ENCODE assay signal across 29 cellular contexts in the genomic region with DNA sequence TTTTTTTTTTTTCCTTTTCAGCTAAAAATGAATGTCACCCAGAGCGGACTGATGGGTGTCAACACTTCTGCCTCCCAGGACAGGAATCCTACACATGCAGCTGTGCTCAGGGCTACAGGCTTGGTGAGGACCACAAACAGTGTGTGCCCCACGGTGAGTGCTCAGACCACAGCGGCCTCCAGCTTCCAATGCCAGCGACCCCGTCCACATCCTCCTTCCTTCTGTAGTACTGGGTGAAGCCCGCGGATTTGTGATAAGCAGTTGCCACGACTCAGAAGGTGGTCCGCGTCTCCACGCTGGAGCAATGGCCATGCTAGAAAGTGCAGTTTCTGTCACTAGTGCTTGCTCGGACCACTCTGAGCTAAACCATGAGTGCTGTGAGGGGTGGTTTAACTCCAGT. TPM values are rescaled to one million over a fixed set of nuclear protein-coding genes. Genes with fewer than 3 reads are reported as not detected.
A peak's percentile ranks its signal among the peaks of the same experiment; 100 is the strongest.
DNase-seq lines count a peak whose midpoint lies in the region; ATAC-seq and TF ChIP-seq lines count a peak whose summit lies in the region.
"Had no signal": no experiment of that assay in that cellular context is flagged by ENCODE, and none has a peak within 500 bp of the region (broad histone marks: within the 10 kb centered on the region; RNA-seq: fewer than 3 reads in every experiment).

No MANE protein-coding gene starts in this region.

- peaks cover 0 to 1% (median 0%) of the 10 kb centered on the region in 3 experiments for H3K36me3 ChIP-seq in naive thymus-derived CD4-positive, alpha-beta T cell (ENCODE audit: control insufficient read depth in 2 of 3, insufficient read depth in 3 of 3, low read length in 3 of 3)
- H3K36me3 ChIP-seq in uterus = no peaks in the 10 kb centered on the region

- no peak for DNase-seq in activated CD4-positive, alpha-beta T cell treated with anti-CD3 and anti-CD28 coated beads, Interleukin-2, amount 10 ng/mL, durations not matched to agents 7 days and 5 days
- DNase-seq in activated CD4-positive, alpha-beta T cell treated with anti-CD3 and anti-CD28 coated beads for 48 hours = no peak
- DNase-seq in MV-4-11 (lab: John Stamatoyannopoulos, UW) (peak; percentile 8), uterus (no peak), anterior cingulate cortex (lab: John Stamatoyannopoulos, UW) (no peak)
- DNase-seq in naive thymus-derived CD4-positive, alpha-beta T cell = no peak
- DNase-seq: activated naive CD4-positive, alpha-beta T cell treated with anti-CD3 and anti-CD28 coated beads, Interleukin-2, amount 50 U/mL, for 16 hours; aorta; central memory CD4-positive, alpha-beta T cell; left ventricle myocardium superior; NCI-H1417; NCI-H2081 treated with DMSO at 0.1 percent for 48 hours; NCI-H774; right cardiac atrium; stimulated activated CD4-positive, alpha-beta T cell treated with anti-CD3 and anti-CD28 coated beads, Interleukin-4, amount 100 ng/mL, for 1 hour; stimulated activated naive B cell treated with anti-CD40 and anti-IgM and Interleukin-4, amounts not matched to agents 10 μg/mL and 1 μg/mL and 100 μg/mL, for 72 hours had no signal

- no peaks in the 10 kb centered on the region for H3K9me3 Mint-ChIP-seq in activated CD4-positive, alpha-beta T cell treated with anti-CD3 and anti-CD28 coated beads, Interleukin-2, amount 10 ng/mL, durations not matched to agents 7 days and 5 days
- peaks cover 0 to 21% (median 6%) of the 10 kb centered on the region in 11 donors for H3K9me3 Mint-ChIP-seq in naive thymus-derived CD4-positive, alpha-beta T cell

- H3K4me1 ChIP-seq in naive thymus-derived CD4-positive, alpha-beta T cell (ENCODE audit: control insufficient read depth in 2 of 2, insufficient read depth in 2 of 2, low read length in 2 of 2) = peaks cover 8% of the 10 kb centered on the region in 2 donors
- H3K4me1 ChIP-seq in uterus = no peaks in the 10 kb centered on the region
- H3K4me1 ChIP-seq: parathyroid adenoma, suprapubic skin had no signal

- no peaks in the 10 kb centered on the region for H3K27me3 ChIP-seq in naive thymus-derived CD4-positive, alpha-beta T cell (ENCODE audit: control insufficient read depth in 2 of 2, insufficient read depth in 2 of 2, low read length in 2 of 2)
- no peaks in the 10 kb centered on the region for H3K27me3 ChIP-seq in uterus

- POLR2A ChIA-PET in activated CD4-positive, alpha-beta T cell treated with anti-CD3 and anti-CD28 coated beads, Interleukin-2, amount 10 ng/mL, durations not matched to agents 7 days and 5 days (lab: Charles Lee) = no interaction called here
- POLR2A ChIA-PET in naive thymus-derived CD4-positive, alpha-beta T cell (lab: Charles Lee) = interaction anchor here (0.6 to 0.7 kb wide), 2 partner anchors 194 to 329 kb away, joined by 3 read pairs; no protein-coding TSS in a partner anchor

- no peak overlapping the region for H3K4me3 Mint-ChIP-seq in activated CD4-positive, alpha-beta T cell treated with anti-CD3 and anti-CD28 coated beads, Interleukin-2, amount 10 ng/mL, durations not matched to agents 7 days and 5 days
- peak overlapping the region in 1 of 10 donors; percentile 36 for H3K4me3 Mint-ChIP-seq in naive thymus-derived CD4-positive, alpha-beta T cell
- H3K4me3 Mint-ChIP-seq: nephron; stimulated activated naive B cell treated with anti-CD40 and anti-IgM and Interleukin-4, amounts not matched to agents 10 μg/mL and 1 μg/mL and 100 μg/mL, for 72 hours had no signal

- TF ChIP-seq POLR2A in uterus (IDR thresholded peaks at IDR 0.05) = no peak

- CTCF ChIA-PET in activated CD4-positive, alpha-beta T cell treated with anti-CD3 and anti-CD28 coated beads, Interleukin-2, amount 10 ng/mL, durations not matched to agents 7 days and 5 days (lab: Charles Lee) = interaction anchor here (1.0 kb wide), 1 partner anchor 16 kb away, joined by 3 read pairs; no protein-coding TSS in a partner anchor
- CTCF ChIA-PET in naive thymus-derived CD4-positive, alpha-beta T cell (lab: Charles Lee) = no interaction called here

- intact Hi-C loops in naive thymus-derived CD4-positive, alpha-beta T cell (cut with micrococcal nuclease) = no loop called here
- intact Hi-C loops in uterus (cut with DNase I; ENCODE audit: low total_unique reads) = no loop called here

- peaks cover 17% of the 10 kb centered on the region for H3K36me3 Mint-ChIP-seq in activated CD4-positive, alpha-beta T cell treated with anti-CD3 and anti-CD28 coated beads, Interleukin-2, amount 10 ng/mL, durations not matched to agents 7 days and 5 days (ENCODE audit: low read depth)
- peaks cover 4 to 24% (median 20%) of the 10 kb centered on the region in 5 donors for H3K36me3 Mint-ChIP-seq in naive thymus-derived CD4-positive, alpha-beta T cell

- no peak overlapping the region for H3K4me3 ChIP-seq in naive thymus-derived CD4-positive, alpha-beta T cell (ENCODE audit: low read length)
- H3K4me3 ChIP-seq in uterus = no peak overlapping the region
- H3K4me3 ChIP-seq: GM12878, suprapubic skin had no signal

- TF ChIP-seq CTCF in uterus (IDR thresholded peaks at IDR 0.05) = no peak

- peaks cover 50% of the 10 kb centered on the region for H3K4me1 Mint-ChIP-seq in activated CD4-positive, alpha-beta T cell treated with anti-CD3 and anti-CD28 coated beads, Interleukin-2, amount 10 ng/mL, durations not matched to agents 7 days and 5 days
- peaks cover 0 to 43% (median 34%) of the 10 kb centered on the region in 7 donors for H3K4me1 Mint-ChIP-seq in naive thymus-derived CD4-positive, alpha-beta T cell

- H3K9me3 ChIP-seq in naive thymus-derived CD4-positive, alpha-beta T cell (ENCODE audit: control insufficient read depth in 2 of 3, low read length in 3 of 3) = no peaks in the 10 kb centered on the region
- no peaks in the 10 kb centered on the region for H3K9me3 ChIP-seq in uterus
- H3K9me3 ChIP-seq: suprapubic skin had no signal

- H3K27ac Mint-ChIP-seq in activated CD4-positive, alpha-beta T cell treated with anti-CD3 and anti-CD28 coated beads, Interleukin-2, amount 10 ng/mL, durations not matched to agents 7 days and 5 days = peak overlapping the region; percentile 61
- H3K27ac Mint-ChIP-seq in naive thymus-derived CD4-positive, alpha-beta T cell = peak overlapping the region in 6 of 9 donors; percentile 30 to 76 (median 38)
- H3K27ac Mint-ChIP-seq: stimulated activated naive B cell treated with anti-CD40 and anti-IgM and Interleukin-4, amounts not matched to agents 10 μg/mL and 1 μg/mL and 100 μg/mL, for 72 hours had no signal

- H3K27ac ChIP-seq in naive thymus-derived CD4-positive, alpha-beta T cell (ENCODE audit: low read depth, low read length) = no peak overlapping the region
- H3K27ac ChIP-seq in uterus = no peak overlapping the region
- H3K27ac ChIP-seq: parathyroid adenoma, suprapubic skin had no signal

- no peaks in the 10 kb centered on the region for H3K27me3 Mint-ChIP-seq in activated CD4-positive, alpha-beta T cell treated with anti-CD3 and anti-CD28 coated beads, Interleukin-2, amount 10 ng/mL, durations not matched to agents 7 days and 5 days
- peaks cover 0 to 4% (median 0%) of the 10 kb centered on the region in 5 donors for H3K27me3 Mint-ChIP-seq in naive thymus-derived CD4-positive, alpha-beta T cell

- no peak for ATAC-seq in naive thymus-derived CD4-positive, alpha-beta T cell
- ATAC-seq: activated CD4-positive, CD25-positive, alpha-beta regulatory T cell treated with anti-CD3 and anti-CD28 coated beads, Interleukin-2, amount 50 U/mL, for 24 hours; GM12878; left ventricle myocardium superior; right cardiac atrium; stimulated activated naive B cell treated with anti-CD40 and anti-IgM and Interleukin-4, amounts not matched to agents 10 μg/mL and 1 μg/mL and 100 μg/mL, for 72 hours had no signal

RNA-seq across cellular contexts. Expression of gene PROZ, which starts 6.0 kb away (rescaled TPM):
- total RNA-seq in activated CD4-positive, alpha-beta T cell treated with anti-CD3 and anti-CD28 coated beads, Interleukin-2, amount 10 ng/mL, durations not matched to agents 7 days and 5 days = under 1 TPM in 1 of 2 experiments, not detected in 1; 0.19 TPM
- under 1 TPM in 1 of 5 experiments, not detected in 4; 0.24 TPM for total RNA-seq in naive thymus-derived CD4-positive, alpha-beta T cell
- not detected for polyA plus RNA-seq in naive thymus-derived CD4-positive, alpha-beta T cell
- total RNA-seq in uterus = not detected
- total RNA-seq: A172, aorta, Daoy, dermis microvascular lymphatic vessel endothelial cell, endothelial cell of umbilical vein, GM12878, H4, left ventricle myocardium superior, MCF 10A, OCI-LY7, suprapubic skin, urinary bladder had no signal
- polyA plus RNA-seq: aorta, endothelial cell of umbilical vein, urinary bladder had no signal

RNA-seq across cellular contexts. Expression of gene F10, which starts 41.9 kb away (rescaled TPM):
- not detected for total RNA-seq in activated CD4-positive, alpha-beta T cell treated with anti-CD3 and anti-CD28 coated beads, Interleukin-2, amount 10 ng/mL, durations not matched to agents 7 days and 5 days
- total RNA-seq in naive thymus-derived CD4-positive, alpha-beta T cell = not detected
- polyA plus RNA-seq in naive thymus-derived CD4-positive, alpha-beta T cell = not detected
- 10 to 100 TPM in 2 of 4 donors, 1 to 10 TPM in 2; 6.8 to 56.8 (median 12.1) TPM for total RNA-seq in uterus
- total RNA-seq: Daoy, dermis microvascular lymphatic vessel endothelial cell, endothelial cell of umbilical vein, GM12878, H4, MCF 10A, OCI-LY7 had no signal
- polyA plus RNA-seq: GM12878 had no signal

RNA-seq across cellular contexts. Expression of gene PCID2, which starts 44.0 kb away (rescaled TPM):
- 10 to 100 TPM; 65.5 to 69.8 TPM for total RNA-seq in activated CD4-positive, alpha-beta T cell treated with anti-CD3 and anti-CD28 coated beads, Interleukin-2, amount 10 ng/mL, durations not matched to agents 7 days and 5 days
- 10 to 100 TPM; 44.2 to 83.7 (median 77.1) TPM for total RNA-seq in naive thymus-derived CD4-positive, alpha-beta T cell
- 10 to 100 TPM; 62.9 to 84.4 TPM for polyA plus RNA-seq in naive thymus-derived CD4-positive, alpha-beta T cell
- 10 to 100 TPM; 35.9 to 75.6 (median 70.7) TPM for total RNA-seq in uterus

RNA-seq across cellular contexts. Expression of gene CUL4A, which starts 44.9 kb away (rescaled TPM):
- total RNA-seq in activated CD4-positive, alpha-beta T cell treated with anti-CD3 and anti-CD28 coated beads, Interleukin-2, amount 10 ng/mL, durations not matched to agents 7 days and 5 days = 10 to 100 TPM; 81.2 to 84.6 TPM
- 10 to 100 TPM; 69.2 to 94.7 (median 82.3) TPM for total RNA-seq in naive thymus-derived CD4-positive, alpha-beta T cell
- polyA plus RNA-seq in naive thymus-derived CD4-positive, alpha-beta T cell = 10 to 100 TPM; 35.0 to 61.2 TPM
- total RNA-seq in uterus = 100 to 1,000 TPM in 1 of 4 donors, 10 to 100 TPM in 3; 34.3 to 110 (median 66.1) TPM

RNA-seq across cellular contexts. Expression of gene F7, which starts 58.9 kb away (rescaled TPM):
- not detected for total RNA-seq in activated CD4-positive, alpha-beta T cell treated with anti-CD3 and anti-CD28 coated beads, Interleukin-2, amount 10 ng/mL, durations not matched to agents 7 days and 5 days
- total RNA-seq in naive thymus-derived CD4-positive, alpha-beta T cell = under 1 TPM in 1 of 5 experiments, not detected in 4; 0.40 TPM
- not detected for polyA plus RNA-seq in naive thymus-derived CD4-positive, alpha-beta T cell
- under 1 TPM in 1 of 4 donors, not detected in 3; 0.69 TPM for total RNA-seq in uterus
- total RNA-seq: A172, dermis microvascular lymphatic vessel endothelial cell, endothelial cell of umbilical vein, GM12878, H4, left ventricle myocardium superior, MCF 10A, OCI-LY7, suprapubic skin had no signal
- polyA plus RNA-seq: endothelial cell of umbilical vein, GM12878, right cardiac atrium had no signal

Comparison
In these comparisons a context has a peak if more than half of its experiments do, and no peak if none do; other contexts are left out.
1. RNA of gene F10, which starts 41.9 kb away (total RNA-seq): 6.8 to 56.8 TPM in uterus; not detected in activated CD4-positive, alpha-beta T cell treated with anti-CD3 and anti-CD28 coated beads, Interleukin-2, amount 10 ng/mL, durations not matched to agents 7 days and 5 days and not detected in naive thymus-derived CD4-positive, alpha-beta T cell; every median in the first group is over 4 times any median in the second.